16 cellular contexts compared by ENCODE assay signal in genomic region chr5:96641368-96641767, GRCh38. TPM values are rescaled to one million over a fixed set of nuclear protein-coding genes. Genes with fewer than 3 reads are reported as not detected.
A peak's percentile ranks its signal among the peaks of the same experiment; 100 is the strongest.
DNase-seq lines count a peak whose midpoint lies in the region; ATAC-seq, FAIRE-seq and TF ChIP-seq lines count a peak whose summit lies in the region.
"Had no signal": no experiment of that assay in that cellular context is flagged by ENCODE, and none has a peak within 500 bp of the region (broad histone marks: within the 10 kb centered on the region; RNA-seq: fewer than 3 reads in every experiment).

No MANE protein-coding gene starts in this region.

- H4K5ac ChIP-seq in H1 (ENCODE audit: insufficient read length, low read depth, low read length): no peak overlapping the region

- no peak overlapping the region for H2BK12ac ChIP-seq in H1 (ENCODE audit: low read depth, low read length)

- H3K36me3 ChIP-seq in H1 (ENCODE audit: control insufficient read depth in 2 of 4, insufficient read depth in 4 of 4, low read length in 3 of 4) (no peaks in the 10 kb centered on the region), HepG2 (replicated peaks in 1 of 2; ENCODE audit: control insufficient read depth in 1 of 2, insufficient read depth in 2 of 2, low read length in 2 of 2) (no peaks in the 10 kb centered on the region), breast epithelium (no peaks in the 10 kb centered on the region)

- H2AK5ac ChIP-seq in H1 (ENCODE audit: low read depth, low read length): no peak overlapping the region

- no peak overlapping the region for H3K18ac ChIP-seq in H1 (ENCODE audit: extremely low read depth, low read length)

- in situ Hi-C loops in HepG2 (cut with HindIII; ENCODE audit: extremely low pct_ligation_motif_present, low pct_unique_long_range_greater_than_20kb): no loop called here

- H2BK120ac ChIP-seq in H1 (replicated peaks; ENCODE audit: low read depth, low read length): no peak overlapping the region

- H3K79me1 ChIP-seq in H1 (ENCODE audit: low read depth, low read length): no peaks in the 10 kb centered on the region

- no peaks in the 10 kb centered on the region for H4K20me1 ChIP-seq in H1 (replicated peaks in 1 of 2; ENCODE audit: control insufficient read depth in 1 of 2, insufficient read depth in 2 of 2, low read length in 2 of 2)
- H4K20me1 ChIP-seq in HepG2 (ENCODE audit: insufficient read depth, low read length): no peaks in the 10 kb centered on the region

- no peak for FAIRE-seq in H1 (lab: Jason Lieb, UNC)
- FAIRE-seq in HepG2 (lab: Jason Lieb, UNC): no peak
- FAIRE-seq: D721Med had no signal

- H3K79me2 ChIP-seq in H1 (ENCODE audit: control insufficient read depth in 1 of 2, insufficient read depth in 2 of 2, low read length in 2 of 2) (no peaks in the 10 kb centered on the region), HepG2 (ENCODE audit: insufficient read depth, low read length) (no peaks in the 10 kb centered on the region)

- no peak overlapping the region for H3K4ac ChIP-seq in H1 (replicated peaks; ENCODE audit: insufficient read length, low read depth, low read length)

- H3K9me3 ChIP-seq in H1 (ENCODE audit: insufficient read depth in 2 of 2, low read depth in 1 of 2, low read length in 1 of 2): no peaks in the 10 kb centered on the region
- H3K9me3 ChIP-seq in HepG2 (ENCODE audit: low read length): no peaks in the 10 kb centered on the region
- H3K9me3 ChIP-seq in breast epithelium: no peaks in the 10 kb centered on the region

- 0 out of 2 replicates have a peak overlapping the region, but pooled peaks have one; percentile 7 for H2AFZ ChIP-seq in H1 (ENCODE audit: low read length)
- no peak overlapping the region for H2AFZ ChIP-seq in HepG2 (ENCODE audit: low read length)

- BruUV-seq in HepG2 (replicated peaks; lab: Mats Ljungman, UMichigan): no TSS peak

- TF ChIP-seq EP300 in H1 (IDR thresholded peaks at IDR 0.05; ENCODE audit: borderline replicate concordance in 1 of 2, low read depth in 2 of 2, low read length in 2 of 2) (no peak), HepG2 (IDR thresholded peaks at IDR 0.05; ENCODE audit: low read depth in 2 of 2, low read length in 2 of 2) (no peak), HepG2 (CRISPR knock-in tag; IDR thresholded peaks at IDR 0.05; ENCODE audit: borderline replicate concordance) (no peak)

- no peaks in the 10 kb centered on the region for H3K4me1 ChIP-seq in H1 (replicated peaks in 1 of 4; ENCODE audit: control insufficient read depth in 3 of 4, insufficient read depth in 4 of 4, low read length in 3 of 4)
- peaks cover 15% of the 10 kb centered on the region for H3K4me1 ChIP-seq in HepG2 (ENCODE audit: insufficient read depth, low read length)
- no peaks in the 10 kb centered on the region for H3K4me1 ChIP-seq in breast epithelium

- no peak overlapping the region for H3K4me3 ChIP-seq in H1 (ENCODE audit: extremely low read depth in 1 of 4, insufficient read depth in 2 of 4, low read depth in 3 of 4, low read length in 4 of 4)
- H3K4me3 ChIP-seq in HepG2 (replicated peaks in 1 of 3; ENCODE audit: insufficient read depth in 1 of 3, low read depth in 2 of 3, low read length in 3 of 3): no peak overlapping the region
- H3K4me3 ChIP-seq in breast epithelium: no peak overlapping the region

- H3K9ac ChIP-seq in H1 (replicated peaks in 1 of 4; ENCODE audit: extremely low read depth in 1 of 4, low read depth in 3 of 4, low read length in 3 of 4): no peak overlapping the region
- no peak overlapping the region for H3K9ac ChIP-seq in HepG2 (ENCODE audit: insufficient read depth, low read depth, low read length)

- no peak overlapping the region for H3K23ac ChIP-seq in H1 (ENCODE audit: insufficient read length)

- H4K8ac ChIP-seq in H1 (ENCODE audit: extremely low read depth, insufficient read depth, low read length): no peak overlapping the region

- intact Hi-C loops in HepG2 (cut with micrococcal nuclease; ENCODE audit: unreplicated experiment): no loop called here
- intact Hi-C loops in breast epithelium (cut with DNase I; ENCODE audit: low total_unique reads): no loop called here

- no peak for TF ChIP-seq CTCF in H1 (IDR thresholded peaks at IDR 0.05; ENCODE audit: control extremely low read depth in 1 of 3, insufficient read depth in 1 of 3, low read depth in 1 of 3, low read length in 3 of 3)
- no peak for TF ChIP-seq CTCF in HepG2 (CRISPR knock-in tag; IDR thresholded peaks at IDR 0.05)
- TF ChIP-seq CTCF in breast epithelium (IDR thresholded peaks at IDR 0.05): no peak

- CTCF ChIA-PET in H1 (lab: Charles Lee; ENCODE audit: partially characterized antibody) (interaction anchor here (1.7 kb wide), 1 partner anchor 11 kb away, joined by 3 read pairs; no protein-coding TSS in a partner anchor), HepG2 (lab: Yijun Ruan, JAX; ENCODE audit: low intra/inter-chr PET ratio, low total read pairs) (no interaction called here)

- H3K27me3 ChIP-seq in H1 (replicated peaks in 1 of 4; ENCODE audit: control insufficient read depth in 3 of 4, extremely low read depth in 1 of 4, insufficient read depth in 3 of 4, low read length in 3 of 4): no peaks in the 10 kb centered on the region
- H3K27me3 ChIP-seq in HepG2 (ENCODE audit: control insufficient read depth in 1 of 2, insufficient read depth in 2 of 2, low read length in 2 of 2): no peaks in the 10 kb centered on the region
- no peaks in the 10 kb centered on the region for H3K27me3 ChIP-seq in breast epithelium

- no peak overlapping the region for H4K91ac ChIP-seq in H1 (replicated peaks; ENCODE audit: insufficient read length, low read length)

- ATAC-seq in HepG2 (peak; percentile 70), GM18505 (IDR thresholded peaks at IDR 0.05; ENCODE audit: unreplicated experiment) (no peak), HG02642 (IDR thresholded peaks at IDR 0.05; ENCODE audit: poor library complexity, unreplicated experiment) (no peak)

- H3K56ac ChIP-seq in H1 (replicated peaks; ENCODE audit: insufficient read length, low read depth, low read length): no peak overlapping the region

- no peak overlapping the region for H2BK5ac ChIP-seq in H1 (ENCODE audit: low read depth, low read length)

- H3K4me2 ChIP-seq in H1 (ENCODE audit: insufficient read depth in 1 of 2, low read depth in 2 of 2, low read length in 2 of 2) (no peak overlapping the region), HepG2 (ENCODE audit: low read depth, low read length) (no peak overlapping the region)

- no peak for TF ChIP-seq POLR2A in H1 (IDR thresholded peaks at IDR 0.05; ENCODE audit: control extremely low read depth in 1 of 2, low read depth in 2 of 2, low read length in 2 of 2)
- TF ChIP-seq POLR2A in HepG2 (IDR thresholded peaks at IDR 0.05; ENCODE audit: insufficient read depth in 1 of 2, low read depth in 2 of 2, low read length in 2 of 2): no peak
- TF ChIP-seq POLR2A in GM18505 (IDR thresholded peaks at IDR 0.05; ENCODE audit: borderline replicate concordance, extremely low read depth, insufficient read depth, insufficient read length): no peak
- no peak for TF ChIP-seq POLR2A in breast epithelium (IDR thresholded peaks at IDR 0.05)

- POLR2A ChIA-PET in H1 (lab: Charles Lee; ENCODE audit: partially characterized antibody): no interaction called here
- POLR2A ChIA-PET in HepG2 (lab: Yijun Ruan, JAX): no interaction called here

- no peaks in the 10 kb centered on the region for H3K23me2 ChIP-seq in H1 (ENCODE audit: low read depth, low read length)

- H3K27ac ChIP-seq in H1 (ENCODE audit: low read depth, low read length) (no peak overlapping the region), HepG2 (ENCODE audit: extremely low read length, insufficient read depth, low read length) (no peak overlapping the region), breast epithelium (no peak overlapping the region)

- 63% methylated on average over 4 of the region's 4 CpGs; no CpG with 5 or more reads in 1 of the 2 experiments for WGBS in H1 (ENCODE audit: extremely low coverage in 1 of 2, insufficient coverage in 1 of 2, insufficient read length in 1 of 2, insufficient replicate concordance in 2 of 2, low coverage in 1 of 2, low lambda C conversion rate in 2 of 2, missing lambda C conversion rate in 1 of 2), 2 experiments
- 0% methylated on average over 4 of the region's 4 CpGs for WGBS in HepG2 (ENCODE audit: low lambda C conversion rate)

- TF ChIP-seq RAD21 in H1 (IDR thresholded peaks at IDR 0.05 in 1 of 2, conservative IDR thresholded peaks at IDR 0.05 in 1 of 2; ENCODE audit: low read depth in 2 of 2, low read length in 2 of 2) (no peak), HepG2 (CRISPR knock-in tag; IDR thresholded peaks at IDR 0.05) (no peak)

- H2BK20ac ChIP-seq in H1 (ENCODE audit: low read length): no peak overlapping the region

- no peak overlapping the region for H3K14ac ChIP-seq in H1 (ENCODE audit: insufficient read length)

- DNase-seq in EH (ENCODE audit: low read depth) (peak; percentile 61), MV-4-11 (lab: John Stamatoyannopoulos, UW) (peak; percentile 20), H1 (ENCODE audit: low read depth in 1 of 2, low spot score in 2 of 2) (no peak), HepG2 (ENCODE audit: low spot score) (no peak), activated T-cell treated with anti-CD3 and anti-CD28 coated beads for 4 hours (no peak), breast epithelium (ENCODE audit: low spot score in 2 of 2) (no peak)
- DNase-seq: ACHN; CD4-positive, alpha-beta memory T cell; DND-41; H7; KBM-7; NCI-H2029; SIG-M5 had no signal

- H2BK15ac ChIP-seq in H1 (ENCODE audit: low read length): no peak overlapping the region

RNA-seq across cellular contexts. Expression of gene CAST, which starts 20.8 kb away (rescaled TPM):
- 47.2 and 48.2 TPM in 2 replicates for total RNA-seq in H1 (2021; fragmentation: NEBNext Ultra II Directional; extraction: Animal tissue kit (Norgen Biotek cat#: 25700))
- 6.6 and 9.0 TPM in 2 replicates for polyA plus RNA-seq in H1 (2011; rRNA removed)
- polyA plus RNA-seq in H1 (2011; cell fraction: cytosol; rRNA removed): 16.0 TPM
- 18.9 TPM for polyA plus RNA-seq in H1 (2011; cell fraction: nucleus; rRNA removed)
- polyA plus RNA-seq in H1 (2012, experiment 1 of 2): 23.1 to 34.5 TPM (median 24.7 TPM) in 4 replicates
- polyA plus RNA-seq in H1 (2012, experiment 2 of 2): 3.1 TPM
- polyA plus RNA-seq in H1 (2013, experiment 1 of 2): 48.5 TPM
- polyA plus RNA-seq in H1 (2013, experiment 2 of 2): 41.7 TPM
- polyA minus RNA-seq in H1 (2011; rRNA and poly(A)+ RNA removed): 9.7 and 14.7 TPM in 2 replicates
- 13.4 TPM for polyA minus RNA-seq in H1 (2011; cell fraction: cytosol; rRNA and poly(A)+ RNA removed)
- polyA minus RNA-seq in H1 (2011; cell fraction: nucleus; rRNA and poly(A)+ RNA removed): 61.8 TPM
- total RNA-seq in HepG2 (2016; rRNA removed; fragmentation: Illumina TruSeq; extraction: Trizol): 67.6 and 87.8 TPM in 2 replicates
- 18.4 and 21.4 TPM in 2 replicates for total RNA-seq in HepG2 (2016; cell fraction: cytosol; rRNA removed; fragmentation: Illumina TruSeq; extraction: Trizol; ENCODE audit: low read depth)
- 66.7 and 88.4 TPM in 2 replicates for total RNA-seq in HepG2 (2016; cell fraction: insoluble cytoplasmic fraction; rRNA removed; fragmentation: Illumina TruSeq; extraction: Trizol)
- 52.5 and 53.1 TPM in 2 replicates for total RNA-seq in HepG2 (2016; cell fraction: membrane; rRNA removed; fragmentation: Illumina TruSeq; extraction: Trizol)
- total RNA-seq in HepG2 (2016; cell fraction: nucleus; rRNA removed; fragmentation: Illumina TruSeq; extraction: Trizol): 62.8 and 67.7 TPM in 2 replicates
- 35.2 and 42.1 TPM in 2 replicates for polyA plus RNA-seq in HepG2 (2011; rRNA removed)
- 22.7 and 32.6 TPM in 2 replicates for polyA plus RNA-seq in HepG2 (2011; cell fraction: cytosol; rRNA removed)
- polyA plus RNA-seq in HepG2 (2011; cell fraction: nucleus; rRNA removed): 49.5 and 52.7 TPM in 2 replicates
- 54.0 and 64.0 TPM in 2 replicates for polyA plus RNA-seq in HepG2 (2012)
- polyA plus RNA-seq in HepG2 (2016; cell fraction: cytosol; fragmentation: Illumina TruSeq; extraction: Trizol; ENCODE audit: low read depth): 24.3 and 25.3 TPM in 2 replicates
- polyA plus RNA-seq in HepG2 (2016; cell fraction: insoluble cytoplasmic fraction; fragmentation: Illumina TruSeq; extraction: Trizol; ENCODE audit: low read depth): 99.8 and 110 TPM in 2 replicates
- polyA plus RNA-seq in HepG2 (2016; cell fraction: membrane; fragmentation: Illumina TruSeq; extraction: Trizol; ENCODE audit: low read depth): 40.8 and 51.2 TPM in 2 replicates
- polyA plus RNA-seq in HepG2 (2016; cell fraction: nucleus; fragmentation: Illumina TruSeq; extraction: Trizol; ENCODE audit: insufficient read depth, low read depth): 65.5 and 67.5 TPM in 2 replicates
- polyA minus RNA-seq in HepG2 (2011; rRNA and poly(A)+ RNA removed; ENCODE audit: low replicate concordance): 12.4 and 53.4 TPM in 2 replicates
- polyA minus RNA-seq in HepG2 (2011; cell fraction: cytosol; rRNA and poly(A)+ RNA removed): 39.6 and 45.8 TPM in 2 replicates
- 166 and 175 TPM in 2 replicates for polyA minus RNA-seq in HepG2 (2011; cell fraction: nucleus; rRNA and poly(A)+ RNA removed)
- total RNA-seq in breast epithelium: 100 to 1,000 TPM; 221 to 400 (median 287) TPM

Comparison
In these comparisons a context has a peak if more than half of its experiments do, and no peak if none do; other contexts are left out.
1. DNase-seq: peak in EH (single experiment) and MV-4-11 (single experiment); none in H1 (0 of 2), HepG2 (single experiment), activated T-cell treated with anti-CD3 and anti-CD28 coated beads for 4 hours (single experiment) and breast epithelium (0 of 2).